1 cellular context compared by ENCODE assay signal in genomic region chr7:131107343-131108211, GRCh38.
TF ChIP-seq lines count a peak whose summit lies in the region.

No MANE protein-coding gene starts in this region.

TF ChIP-seq in K562, 482 proteins besides CTCF, POLR2A, EP300 and RAD21 (continued from another document and continues in another):
- TF ChIP-seq, protein P1, sequence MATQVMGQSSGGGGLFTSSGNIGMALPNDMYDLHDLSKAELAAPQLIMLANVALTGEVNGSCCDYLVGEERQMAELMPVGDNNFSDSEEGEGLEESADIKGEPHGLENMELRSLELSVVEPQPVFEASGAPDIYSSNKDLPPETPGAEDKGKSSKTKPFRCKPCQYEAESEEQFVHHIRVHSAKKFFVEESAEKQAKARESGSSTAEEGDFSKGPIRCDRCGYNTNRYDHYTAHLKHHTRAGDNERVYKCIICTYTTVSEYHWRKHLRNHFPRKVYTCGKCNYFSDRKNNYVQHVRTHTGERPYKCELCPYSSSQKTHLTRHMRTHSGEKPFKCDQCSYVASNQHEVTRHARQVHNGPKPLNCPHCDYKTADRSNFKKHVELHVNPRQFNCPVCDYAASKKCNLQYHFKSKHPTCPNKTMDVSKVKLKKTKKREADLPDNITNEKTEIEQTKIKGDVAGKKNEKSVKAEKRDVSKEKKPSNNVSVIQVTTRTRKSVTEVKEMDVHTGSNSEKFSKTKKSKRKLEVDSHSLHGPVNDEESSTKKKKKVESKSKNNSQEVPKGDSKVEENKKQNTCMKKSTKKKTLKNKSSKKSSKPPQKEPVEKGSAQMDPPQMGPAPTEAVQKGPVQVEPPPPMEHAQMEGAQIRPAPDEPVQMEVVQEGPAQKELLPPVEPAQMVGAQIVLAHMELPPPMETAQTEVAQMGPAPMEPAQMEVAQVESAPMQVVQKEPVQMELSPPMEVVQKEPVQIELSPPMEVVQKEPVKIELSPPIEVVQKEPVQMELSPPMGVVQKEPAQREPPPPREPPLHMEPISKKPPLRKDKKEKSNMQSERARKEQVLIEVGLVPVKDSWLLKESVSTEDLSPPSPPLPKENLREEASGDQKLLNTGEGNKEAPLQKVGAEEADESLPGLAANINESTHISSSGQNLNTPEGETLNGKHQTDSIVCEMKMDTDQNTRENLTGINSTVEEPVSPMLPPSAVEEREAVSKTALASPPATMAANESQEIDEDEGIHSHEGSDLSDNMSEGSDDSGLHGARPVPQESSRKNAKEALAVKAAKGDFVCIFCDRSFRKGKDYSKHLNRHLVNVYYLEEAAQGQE (CRISPR knock-in tag; IDR thresholded peaks at IDR 0.05; ENCODE audit: low read depth): no peak
- peak; percentile 81 to 88 for TF ChIP-seq SIN3A (IDR thresholded peaks at IDR 0.05; ENCODE audit: borderline replicate concordance in 2 of 2, control insufficient read depth in 1 of 2, low read depth in 2 of 2, low read length in 2 of 2)
- no peak for TF ChIP-seq TRIM25 (IDR thresholded peaks at IDR 0.05; ENCODE audit: borderline replicate concordance)
- no peak for TF ChIP-seq ETV5 (CRISPR knock-in tag; IDR thresholded peaks at IDR 0.05; ENCODE audit: low read depth)
- no peak for TF ChIP-seq TCF7L2 (IDR thresholded peaks at IDR 0.05; ENCODE audit: low read depth, low read length)
- no peak for TF ChIP-seq PHF20 (IDR thresholded peaks at IDR 0.05; ENCODE audit: partially characterized antibody)
- TF ChIP-seq ZNF699 (CRISPR knock-in tag; IDR thresholded peaks at IDR 0.05; ENCODE audit: insufficient replicate concordance): no peak
- no peak for TF ChIP-seq ZNF830 (CRISPR knock-in tag; IDR thresholded peaks at IDR 0.05)
- TF ChIP-seq MBD2 (IDR thresholded peaks at IDR 0.05; ENCODE audit: borderline replicate concordance, low read depth): no peak
- no peak for TF ChIP-seq MBD1 (CRISPR knock-in tag; IDR thresholded peaks at IDR 0.05)
- TF ChIP-seq ZNF79 (CRISPR knock-in tag; IDR thresholded peaks at IDR 0.05; ENCODE audit: low read depth): no peak
- TF ChIP-seq RBM14 (IDR thresholded peaks at IDR 0.05; ENCODE audit: borderline replicate concordance, insufficient read depth, low read depth, low read length): no peak
- TF ChIP-seq, protein P2, sequence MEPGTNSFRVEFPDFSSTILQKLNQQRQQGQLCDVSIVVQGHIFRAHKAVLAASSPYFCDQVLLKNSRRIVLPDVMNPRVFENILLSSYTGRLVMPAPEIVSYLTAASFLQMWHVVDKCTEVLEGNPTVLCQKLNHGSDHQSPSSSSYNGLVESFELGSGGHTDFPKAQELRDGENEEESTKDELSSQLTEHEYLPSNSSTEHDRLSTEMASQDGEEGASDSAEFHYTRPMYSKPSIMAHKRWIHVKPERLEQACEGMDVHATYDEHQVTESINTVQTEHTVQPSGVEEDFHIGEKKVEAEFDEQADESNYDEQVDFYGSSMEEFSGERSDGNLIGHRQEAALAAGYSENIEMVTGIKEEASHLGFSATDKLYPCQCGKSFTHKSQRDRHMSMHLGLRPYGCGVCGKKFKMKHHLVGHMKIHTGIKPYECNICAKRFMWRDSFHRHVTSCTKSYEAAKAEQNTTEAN (CRISPR knock-in tag; IDR thresholded peaks at IDR 0.05): peak; percentile 82; the same call in 1 of the 2 replicates
- TF ChIP-seq, protein P3, sequence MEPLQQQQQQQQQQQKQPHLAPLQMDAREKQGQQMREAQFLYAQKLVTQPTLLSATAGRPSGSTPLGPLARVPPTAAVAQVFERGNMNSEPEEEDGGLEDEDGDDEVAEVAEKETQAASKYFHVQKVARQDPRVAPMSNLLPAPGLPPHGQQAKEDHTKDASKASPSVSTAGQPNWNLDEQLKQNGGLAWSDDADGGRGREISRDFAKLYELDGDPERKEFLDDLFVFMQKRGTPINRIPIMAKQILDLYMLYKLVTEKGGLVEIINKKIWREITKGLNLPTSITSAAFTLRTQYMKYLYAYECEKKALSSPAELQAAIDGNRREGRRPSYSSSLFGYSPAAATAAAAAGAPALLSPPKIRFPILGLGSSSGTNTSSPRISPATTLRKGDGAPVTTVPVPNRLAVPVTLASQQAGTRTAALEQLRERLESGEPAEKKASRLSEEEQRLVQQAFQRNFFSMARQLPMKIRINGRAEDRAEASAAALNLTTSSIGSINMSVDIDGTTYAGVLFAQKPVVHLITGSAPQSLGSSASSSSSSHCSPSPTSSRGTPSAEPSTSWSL (CRISPR knock-in tag; IDR thresholded peaks at IDR 0.05; ENCODE audit: borderline replicate concordance): no peak
- TF ChIP-seq KHSRP (IDR thresholded peaks at IDR 0.05): no peak
- no peak for TF ChIP-seq ZBTB11 (CRISPR knock-in tag; IDR thresholded peaks at IDR 0.05)
- no peak for TF ChIP-seq ZNF354B (CRISPR knock-in tag; IDR thresholded peaks at IDR 0.05)
- TF ChIP-seq, protein P4, sequence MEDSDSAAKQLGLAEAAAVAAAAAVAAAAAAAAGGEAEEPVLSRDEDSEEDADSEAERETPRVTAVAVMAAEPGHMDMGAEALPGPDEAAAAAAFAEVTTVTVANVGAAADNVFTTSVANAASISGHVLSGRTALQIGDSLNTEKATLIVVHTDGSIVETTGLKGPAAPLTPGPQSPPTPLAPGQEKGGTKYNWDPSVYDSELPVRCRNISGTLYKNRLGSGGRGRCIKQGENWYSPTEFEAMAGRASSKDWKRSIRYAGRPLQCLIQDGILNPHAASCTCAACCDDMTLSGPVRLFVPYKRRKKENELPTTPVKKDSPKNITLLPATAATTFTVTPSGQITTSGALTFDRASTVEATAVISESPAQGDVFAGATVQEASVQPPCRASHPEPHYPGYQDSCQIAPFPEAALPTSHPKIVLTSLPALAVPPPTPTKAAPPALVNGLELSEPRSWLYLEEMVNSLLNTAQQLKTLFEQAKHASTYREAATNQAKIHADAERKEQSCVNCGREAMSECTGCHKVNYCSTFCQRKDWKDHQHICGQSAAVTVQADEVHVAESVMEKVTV (CRISPR knock-in tag; IDR thresholded peaks at IDR 0.05): no peak
- TF ChIP-seq PCBP1 (IDR thresholded peaks at IDR 0.05; ENCODE audit: low read depth, low read length, poor library complexity, severe bottlenecking): peak; percentile 53
- no peak for TF ChIP-seq HMG20B (CRISPR knock-in tag; IDR thresholded peaks at IDR 0.05)
- no peak for TF ChIP-seq PHF21A (IDR thresholded peaks at IDR 0.05; ENCODE audit: borderline replicate concordance, low read depth)
- no peak for TF ChIP-seq BCOR (IDR thresholded peaks at IDR 0.05)
- TF ChIP-seq CBX3 (IDR thresholded peaks at IDR 0.05; ENCODE audit: borderline replicate concordance in 1 of 2, low read length in 2 of 2): no peak
- TF ChIP-seq ZBTB49 (CRISPR knock-in tag; IDR thresholded peaks at IDR 0.05; ENCODE audit: borderline replicate concordance): peak; percentile 84; the same call in 1 of the 2 replicates
- TF ChIP-seq, protein P5, sequence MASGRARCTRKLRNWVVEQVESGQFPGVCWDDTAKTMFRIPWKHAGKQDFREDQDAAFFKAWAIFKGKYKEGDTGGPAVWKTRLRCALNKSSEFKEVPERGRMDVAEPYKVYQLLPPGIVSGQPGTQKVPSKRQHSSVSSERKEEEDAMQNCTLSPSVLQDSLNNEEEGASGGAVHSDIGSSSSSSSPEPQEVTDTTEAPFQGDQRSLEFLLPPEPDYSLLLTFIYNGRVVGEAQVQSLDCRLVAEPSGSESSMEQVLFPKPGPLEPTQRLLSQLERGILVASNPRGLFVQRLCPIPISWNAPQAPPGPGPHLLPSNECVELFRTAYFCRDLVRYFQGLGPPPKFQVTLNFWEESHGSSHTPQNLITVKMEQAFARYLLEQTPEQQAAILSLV (tag; IDR thresholded peaks at IDR 0.05): no peak
- no peak for TF ChIP-seq ASH1L (IDR thresholded peaks at IDR 0.05; ENCODE audit: borderline replicate concordance, low read depth, partially characterized antibody)
- TF ChIP-seq L3MBTL2 (IDR thresholded peaks at IDR 0.05): peak; percentile 92
- TF ChIP-seq ZNF175 (CRISPR knock-in tag; IDR thresholded peaks at IDR 0.05; ENCODE audit: low read depth): no peak
- no peak for TF ChIP-seq KLF10 (CRISPR knock-in tag; IDR thresholded peaks at IDR 0.05)
- TF ChIP-seq ADNP (tag; IDR thresholded peaks at IDR 0.05): no peak
- TF ChIP-seq FOS (IDR thresholded peaks at IDR 0.05; ENCODE audit: extremely low read depth, insufficient read length): no peak
- TF ChIP-seq ETV6 (IDR thresholded peaks at IDR 0.05; ENCODE audit: borderline replicate concordance in 1 of 2, low read depth in 2 of 2, low read length in 1 of 2): no peak
- peak; percentile 52; the same call in 1 of the 2 replicates for TF ChIP-seq ETV6 (CRISPR knock-in tag; IDR thresholded peaks at IDR 0.05; ENCODE audit: borderline replicate concordance)
- no peak for TF ChIP-seq IFI16 (CRISPR knock-in tag; IDR thresholded peaks at IDR 0.05)
- peak; percentile 56; the same call in 1 of the 2 replicates for TF ChIP-seq MTA3 (IDR thresholded peaks at IDR 0.05; ENCODE audit: borderline replicate concordance)
- TF ChIP-seq PRPF4 (IDR thresholded peaks at IDR 0.05; ENCODE audit: insufficient read depth, low read depth, low read length, poor library complexity, severe bottlenecking): no peak
